Comparison of ENCODE assay signal across 24 cellular contexts in genomic region chrX:146602246-146602645, GRCh38.
"Had no signal": no experiment of that assay in that cellular context is flagged by ENCODE, and none has a peak within 500 bp of the region (broad histone marks: within the 10 kb centered on the region; RNA-seq: fewer than 3 reads in every experiment).

No MANE protein-coding gene starts in this region.

- H3K4me1 ChIP-seq: adrenal gland, ascending aorta, gastrocnemius medialis, left lung, neural progenitor cell, sigmoid colon, thyroid gland had no signal

- H3K4me2 ChIP-seq: neural progenitor cell had no signal

- H3K36me3 ChIP-seq: adrenal gland, ascending aorta, gastrocnemius medialis, left lung, neural progenitor cell, sigmoid colon, thyroid gland had no signal

- H3K9me3 ChIP-seq: adrenal gland, ascending aorta, gastrocnemius medialis, sigmoid colon, thyroid gland had no signal

- H3K9ac ChIP-seq: neural progenitor cell had no signal

- H3K4me3 ChIP-seq: adrenal gland, ascending aorta, gastrocnemius medialis, left lung, lung, neural progenitor cell, sigmoid colon, thyroid gland had no signal

- DNase-seq: activated CD4-positive, alpha-beta T cell treated with anti-CD3 and anti-CD28 coated beads for 1 hour; activated T-cell treated with anti-CD3 and anti-CD28 coated beads, Interleukin-2, amount 50 U/mL, for 24 hours; adrenal gland; central memory CD4-positive, alpha-beta T cell; dermis blood vessel endothelial cell; effector CD8-positive, alpha-beta T cell; gastrocnemius medialis; head of caudate nucleus; islet precursor cell; left lung; naive thymus-derived CD4-positive, alpha-beta T cell; posterior cingulate gyrus; sigmoid colon; stimulated activated CD4-positive, alpha-beta T cell treated with anti-CD3 and anti-CD28 coated beads, Interleukin-2, amount 100 ng/mL, for 48 hours; stimulated activated CD8-positive, alpha-beta memory T cell treated with anti-CD3 and anti-CD28 coated beads, Interleukin-4, amount 100 ng/mL, for 48 hours; stimulated activated naive CD4-positive, alpha-beta T cell; T-helper 1 cell; thyroid gland had no signal

- ATAC-seq: activated naive CD4-positive, alpha-beta T cell treated with anti-CD3 and anti-CD28 coated beads, Interleukin-2, amount 50 U/mL, for 72 hours; activated T-helper 17 cell treated with anti-CD3 and anti-CD28 coated beads, Interleukin-2, amount 50 U/mL, for 72 hours; esophagus mucosa; gastrocnemius medialis; left lung; naive thymus-derived CD4-positive, alpha-beta T cell had no signal

- H3K27ac ChIP-seq: adrenal gland, ascending aorta, gastrocnemius medialis, left lung, neural progenitor cell, sigmoid colon, thyroid gland had no signal

- H3K27me3 ChIP-seq: adrenal gland, ascending aorta, gastrocnemius medialis, left lung, neural progenitor cell, sigmoid colon, thyroid gland had no signal

- H2AFZ ChIP-seq: neural progenitor cell had no signal
